In the genomic region with DNA sequence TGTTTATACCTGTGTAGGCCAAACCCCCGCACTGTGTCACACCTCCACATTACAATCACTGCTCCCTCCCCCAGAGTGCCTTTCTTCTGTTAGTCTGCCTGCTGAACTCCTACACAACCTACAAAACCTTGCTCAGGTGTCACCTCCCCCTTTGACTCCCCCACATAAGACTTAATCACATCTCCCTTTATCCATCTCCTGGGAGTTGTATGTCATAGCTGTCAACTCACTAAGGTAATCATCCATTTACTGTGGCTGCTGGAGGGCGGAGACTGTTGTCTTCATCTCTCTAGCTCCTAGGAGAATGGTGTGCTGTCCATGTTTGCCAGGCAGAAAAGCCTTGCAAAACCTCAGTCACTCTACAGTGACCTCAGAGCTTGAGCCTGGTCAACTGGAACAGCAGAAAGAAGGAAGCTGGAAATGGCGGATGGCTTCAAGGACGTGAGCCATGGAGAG, we compare ENCODE assay signal across 1 cellular context.
TF ChIP-seq lines count a peak whose summit lies in the region.

No MANE protein-coding gene starts in this region.

TF ChIP-seq in H1, 55 proteins besides CTCF, POLR2A, EP300 and RAD21:
- TF ChIP-seq BRCA1 (IDR thresholded peaks at IDR 0.05; ENCODE audit: low read depth, low read length) (no peak), PHF8 (conservative IDR thresholded peaks at IDR 0.05; ENCODE audit: low read depth, low read length) (no peak), SRF (IDR thresholded peaks at IDR 0.05; ENCODE audit: low read depth, low read length) (no peak), SP4 (IDR thresholded peaks at IDR 0.05; ENCODE audit: low read length) (no peak), KDM1A (IDR thresholded peaks at IDR 0.05; ENCODE audit: borderline replicate concordance, low read length) (no peak), GABPA (IDR thresholded peaks at IDR 0.05; ENCODE audit: borderline replicate concordance, insufficient read depth, low read length) (no peak), MAFK (IDR thresholded peaks at IDR 0.05; ENCODE audit: low read depth, low read length) (no peak), RBBP5 (IDR thresholded peaks at IDR 0.05; ENCODE audit: borderline replicate concordance, low read depth, low read length) (no peak), CHD1 (IDR thresholded peaks at IDR 0.05; ENCODE audit: low read depth, low read length) (no peak), SIX5 (IDR thresholded peaks at IDR 0.05; ENCODE audit: low read depth, low read length) (no peak), HDAC2 (IDR thresholded peaks at IDR 0.05; ENCODE audit: borderline replicate concordance in 1 of 2, low read depth in 2 of 2, low read length in 2 of 2) (no peak), JUN (IDR thresholded peaks at IDR 0.05; ENCODE audit: low read depth, low read length) (no peak), EZH2 (IDR thresholded peaks at IDR 0.05; ENCODE audit: low read depth, low read length, severe bottlenecking) (no peak), KDM5A (IDR thresholded peaks at IDR 0.05; ENCODE audit: low read length) (no peak), BACH1 (IDR thresholded peaks at IDR 0.05; ENCODE audit: low read length) (no peak), JUND (IDR thresholded peaks at IDR 0.05; ENCODE audit: low read length) (no peak)
